ENCODE assay signal across 10 cellular contexts in the genomic region with DNA sequence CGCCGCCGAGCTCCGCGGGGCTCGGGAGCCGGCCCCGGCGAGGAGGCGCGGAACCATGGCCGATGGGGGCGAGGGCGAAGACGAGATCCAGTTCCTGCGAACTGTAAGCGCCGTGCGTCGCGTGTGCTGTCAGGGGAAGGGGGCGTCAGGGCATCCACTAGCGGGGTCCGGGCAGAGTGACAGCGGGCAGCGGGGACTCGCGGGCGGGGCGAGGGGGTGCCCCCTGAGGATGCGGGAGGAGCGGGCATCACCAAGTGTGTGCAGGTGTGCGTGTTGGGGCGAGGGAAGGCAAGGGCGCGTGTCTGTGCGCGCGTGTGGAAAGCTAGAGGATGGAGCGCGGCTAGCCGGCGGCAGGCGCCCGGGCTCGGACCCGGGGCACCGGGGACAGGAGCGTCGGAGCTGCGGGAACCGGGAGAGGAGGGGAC. TPM values are rescaled to one million over a fixed set of nuclear protein-coding genes. Genes with fewer than 3 reads are reported as not detected.
A peak's percentile ranks its signal among the peaks of the same experiment; 100 is the strongest.
DNase-seq lines count a peak whose midpoint lies in the region; ATAC-seq and TF ChIP-seq lines count a peak whose summit lies in the region.
"Had no signal": no experiment of that assay in that cellular context is flagged by ENCODE, and none has a peak within 500 bp of the region (broad histone marks: within the 10 kb centered on the region; RNA-seq: fewer than 3 reads in every experiment).

No MANE protein-coding gene starts in this region.

- no peaks in the 10 kb centered on the region for H3K36me3 ChIP-seq in esophagus (ENCODE audit: control insufficient read depth in 2 of 2, insufficient read depth in 2 of 2, low read length in 1 of 2)
- no peaks in the 10 kb centered on the region for H3K36me3 ChIP-seq in upper lobe of right lung

- no peaks in the 10 kb centered on the region for H3K9me3 ChIP-seq in esophagus (ENCODE audit: control insufficient read depth in 2 of 2, insufficient read depth in 1 of 2, low read depth in 1 of 2, low read length in 1 of 2)
- no peaks in the 10 kb centered on the region for H3K9me3 ChIP-seq in upper lobe of right lung

- no peaks in the 10 kb centered on the region for H3K36me3 Mint-ChIP-seq in activated T-cell treated with anti-CD3 and anti-CD28 coated beads, Interleukin-2, amount 50 U/mL, for 24 hours (ENCODE audit: low read depth)
- H3K36me3 Mint-ChIP-seq in neural crest cell (ENCODE audit: low read depth) (no peaks in the 10 kb centered on the region), natural killer cell (peaks cover 5% of the 10 kb centered on the region)

- TF ChIP-seq CTCF in neural crest cell (conservative IDR thresholded peaks at IDR 0.05) (no peak), upper lobe of right lung (IDR thresholded peaks at IDR 0.05) (no peak), natural killer cell (IDR thresholded peaks at IDR 0.05) (no peak)

- H3K4me1 Mint-ChIP-seq in activated T-cell treated with anti-CD3 and anti-CD28 coated beads, Interleukin-2, amount 50 U/mL, for 24 hours (ENCODE audit: low read depth) = peaks cover 15% of the 10 kb centered on the region
- H3K4me1 Mint-ChIP-seq in neural crest cell (peaks cover 12% of the 10 kb centered on the region), natural killer cell (peaks cover 0 to 4% of the 10 kb centered on the region in 2 donors)

- peaks cover 62% of the 10 kb centered on the region for H3K27me3 Mint-ChIP-seq in activated T-cell treated with anti-CD3 and anti-CD28 coated beads, Interleukin-2, amount 50 U/mL, for 24 hours
- H3K27me3 Mint-ChIP-seq in neural crest cell (ENCODE audit: low read depth) = peaks cover 50% of the 10 kb centered on the region
- peaks cover 26 to 34% of the 10 kb centered on the region in 2 donors for H3K27me3 Mint-ChIP-seq in natural killer cell (ENCODE audit: low read depth in 2 of 2)

- H3K4me1 ChIP-seq in esophagus (ENCODE audit: control insufficient read depth in 2 of 2, insufficient read depth in 2 of 2, low read length in 1 of 2) (peaks cover 0 to 10% of the 10 kb centered on the region in 2 donors), upper lobe of right lung (peaks cover 8% of the 10 kb centered on the region)

- WGBS in esophagus, 2 donors = 2 to 3% methylated on average over 52 of the region's 52 CpGs

- H3K27ac ChIP-seq in esophagus (ENCODE audit: low read depth in 2 of 2, low read length in 1 of 2) (peak overlapping the region; percentile 24 to 53), upper lobe of right lung (peak overlapping the region; percentile 17)

- no peak overlapping the region for H3K4me3 Mint-ChIP-seq in activated T-cell treated with anti-CD3 and anti-CD28 coated beads, Interleukin-2, amount 50 U/mL, for 24 hours
- H3K4me3 Mint-ChIP-seq in neural crest cell = peak overlapping the region; percentile 54
- no peak overlapping the region for H3K4me3 Mint-ChIP-seq in natural killer cell

- intact Hi-C loops in upper lobe of right lung (cut with DNase I) (no loop called here), natural killer cell (cut with micrococcal nuclease) (no loop called here)

- no peaks in the 10 kb centered on the region for H3K9me3 Mint-ChIP-seq in activated T-cell treated with anti-CD3 and anti-CD28 coated beads, Interleukin-2, amount 50 U/mL, for 24 hours
- H3K9me3 Mint-ChIP-seq in neural crest cell (no peaks in the 10 kb centered on the region), natural killer cell (no peaks in the 10 kb centered on the region)

- no peak overlapping the region for H3K27ac Mint-ChIP-seq in activated T-cell treated with anti-CD3 and anti-CD28 coated beads, Interleukin-2, amount 50 U/mL, for 24 hours
- H3K27ac Mint-ChIP-seq in neural crest cell (ENCODE audit: unreplicated experiment) (no peak overlapping the region), natural killer cell (no peak overlapping the region)

- H3K27me3 ChIP-seq in esophagus (ENCODE audit: control insufficient read depth in 1 of 2, insufficient read depth in 2 of 2, low read length in 2 of 2) (peaks cover 0 to 10% of the 10 kb centered on the region in 2 donors), upper lobe of right lung (peaks cover 43% of the 10 kb centered on the region)

- H3K4me3 ChIP-seq in esophagus (ENCODE audit: low read depth in 1 of 2, low read length in 2 of 2) (peak overlapping the region; percentile 42 to 53), upper lobe of right lung (peak overlapping the region; percentile 54)

- peak; percentile 29 for DNase-seq in activated T-cell treated with anti-CD3 and anti-CD28 coated beads, Interleukin-2, amount 50 U/mL, for 24 hours
- DNase-seq in activated T-cell treated with anti-CD3 and anti-CD28 coated beads for 4 hours (no peak), neural crest cell (ENCODE audit: low read depth, low spot score) (peak; percentile 3), upper lobe of right lung (no peak), putamen (ENCODE audit: low spot score) (no peak), natural killer cell (no peak)
- DNase-seq: NCI-H2029 treated with DMSO at 0.1 percent for 48 hours had no signal

- peak; percentile 28 for ATAC-seq in upper lobe of right lung
- no peak for ATAC-seq in natural killer cell
- no peak for ATAC-seq in GM21423 (IDR thresholded peaks at IDR 0.05; ENCODE audit: unreplicated experiment)

RNA-seq across cellular contexts. Expression of a gene that starts 0.5 kb away (rescaled TPM):
- polyA plus RNA-seq in esophagus = 1 to 10 TPM in 1 of 2 donors, under 1 TPM in 1; 0.35 to 1.2 TPM
- total RNA-seq in neural crest cell = 0.07 TPM in 1 of 2 replicates, not detected in the other
- 7.8 TPM for total RNA-seq in upper lobe of right lung
- 1 to 10 TPM in 1 of 3 donors, under 1 TPM in 2; 0.13 to 1.2 (median 0.38) TPM for total RNA-seq in natural killer cell

RNA-seq across cellular contexts. Expression of a gene that starts 38.2 kb away (rescaled TPM):
- not detected for polyA plus RNA-seq in esophagus
- not detected in 2 replicates for total RNA-seq in neural crest cell
- total RNA-seq in upper lobe of right lung = not detected
- not detected for total RNA-seq in natural killer cell
- total RNA-seq: SK-MEL-5 had no signal

Comparison
In these comparisons a context has a peak if more than half of its experiments do, and no peak if none do; other contexts are left out.
1. DNase-seq: peak in activated T-cell treated with anti-CD3 and anti-CD28 coated beads, Interleukin-2, amount 50 U/mL, for 24 hours (single experiment) and neural crest cell (single experiment); none in activated T-cell treated with anti-CD3 and anti-CD28 coated beads for 4 hours (single experiment), upper lobe of right lung (single experiment), putamen (single experiment) and natural killer cell (single experiment).